Comparison of ENCODE assay signal across 1 cellular context in genomic region chr19:14363203-14364097, GRCh38.
TF ChIP-seq lines count a peak whose summit lies in the region.

No MANE protein-coding gene starts in this region.

TF ChIP-seq in GM23338, 12 proteins besides CTCF, POLR2A, EP300 and RAD21 (continued from another document):
- TF ChIP-seq JUNB (IDR thresholded peaks at IDR 0.05; ENCODE audit: unreplicated experiment) (no peak), POLR2AphosphoS5 (IDR thresholded peaks at IDR 0.05; ENCODE audit: low read depth) (peak; percentile 88), CREB1 (CRISPR knock-in tag; IDR thresholded peaks at IDR 0.05; ENCODE audit: low read depth) (no peak), EZH2 (IDR thresholded peaks at IDR 0.05; ENCODE audit: low read depth, unreplicated experiment) (no peak), ZNF331 (CRISPR knock-in tag; IDR thresholded peaks at IDR 0.05; ENCODE audit: low read depth) (no peak), EZH2phosphoT487 (IDR thresholded peaks at IDR 0.05; ENCODE audit: unreplicated experiment) (no peak), STAT1 (IDR thresholded peaks at IDR 0.05; ENCODE audit: unreplicated experiment) (no peak)
- TF ChIP-seq, protein P1, sequence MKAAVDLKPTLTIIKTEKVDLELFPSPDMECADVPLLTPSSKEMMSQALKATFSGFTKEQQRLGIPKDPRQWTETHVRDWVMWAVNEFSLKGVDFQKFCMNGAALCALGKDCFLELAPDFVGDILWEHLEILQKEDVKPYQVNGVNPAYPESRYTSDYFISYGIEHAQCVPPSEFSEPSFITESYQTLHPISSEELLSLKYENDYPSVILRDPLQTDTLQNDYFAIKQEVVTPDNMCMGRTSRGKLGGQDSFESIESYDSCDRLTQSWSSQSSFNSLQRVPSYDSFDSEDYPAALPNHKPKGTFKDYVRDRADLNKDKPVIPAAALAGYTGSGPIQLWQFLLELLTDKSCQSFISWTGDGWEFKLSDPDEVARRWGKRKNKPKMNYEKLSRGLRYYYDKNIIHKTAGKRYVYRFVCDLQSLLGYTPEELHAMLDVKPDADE (IDR thresholded peaks at IDR 0.05) = 0 out of 2 replicates have a peak, but pooled peaks have one; percentile 20
